ENCODE assay signal across 10 cellular contexts in the genomic region with DNA sequence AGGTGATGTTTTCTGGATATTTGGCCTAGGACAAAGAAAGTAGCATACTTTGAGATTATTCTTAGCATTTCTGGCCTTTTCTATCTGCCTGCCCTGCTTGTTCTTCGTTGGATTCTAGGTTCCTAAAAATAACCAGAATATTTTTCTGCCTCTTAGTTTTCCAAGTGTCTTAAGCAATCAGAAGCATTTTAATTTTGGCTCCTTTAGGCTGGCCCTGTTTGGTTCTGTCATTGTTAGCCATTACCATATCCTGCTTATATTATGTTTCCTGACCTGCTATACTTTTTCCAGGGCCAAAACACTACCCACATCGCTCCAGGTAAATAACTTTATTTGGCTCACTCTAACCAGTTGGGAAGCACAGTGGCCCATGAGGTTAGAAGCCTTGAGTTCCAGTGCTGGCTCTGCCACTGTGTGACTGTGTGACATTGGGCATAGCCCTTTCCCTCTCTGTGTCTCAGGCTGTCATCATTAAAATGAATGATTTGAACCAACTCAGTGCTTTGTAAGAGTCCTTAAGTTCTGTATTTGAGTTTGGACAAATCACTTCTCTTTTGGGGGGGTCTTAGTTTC.
DNase-seq lines count a peak whose midpoint lies in the region; ATAC-seq, FAIRE-seq and TF ChIP-seq lines count a peak whose summit lies in the region.
"Had no signal": no experiment of that assay in that cellular context is flagged by ENCODE, and none has a peak within 500 bp of the region (broad histone marks: within the 10 kb centered on the region; RNA-seq: fewer than 3 reads in every experiment).

No MANE protein-coding gene starts in this region.

- 0 out of 2 replicates have a peak, but pooled peaks cover 2% of the 10 kb centered on the region for H4K20me1 ChIP-seq in GM12878 (ENCODE audit: control insufficient read depth, insufficient read depth)

- POLR2A ChIA-PET in GM12878 (lab: Charles Lee), result no interaction called here

- no peak for TF ChIP-seq RAD21 in GM12878 (IDR thresholded peaks at IDR 0.05; ENCODE audit: insufficient read depth, low read depth, low read length)

- H3K4me3 Mint-ChIP-seq in activated naive CD4-positive, alpha-beta T cell treated with anti-CD3 and anti-CD28 coated beads, Interleukin-2, amount 50 U/mL, for 24 hours, result peak overlapping the region; percentile 56

- in situ Hi-C loops in GM12878 (cut with MboI), result no loop called here

- peaks cover 11% of the 10 kb centered on the region for H3K36me3 Mint-ChIP-seq in activated naive CD4-positive, alpha-beta T cell treated with anti-CD3 and anti-CD28 coated beads, Interleukin-2, amount 50 U/mL, for 24 hours

- H3K27me3 ChIP-seq in GM12878 (replicated peaks in 1 of 2; ENCODE audit: control insufficient read depth in 2 of 2, insufficient read depth in 2 of 2, low read length in 1 of 2), result no peaks in the 10 kb centered on the region
- no peaks in the 10 kb centered on the region for H3K27me3 ChIP-seq in muscle layer of duodenum (ENCODE audit: low read depth, low read length)

- H3K4me3 ChIP-seq in GM12878 (no peak overlapping the region), muscle layer of duodenum (ENCODE audit: low read depth in 1 of 2, low read length in 2 of 2) (peak overlapping the region; percentile 6 to 19), urinary bladder (ENCODE audit: low read depth, low read length) (no peak overlapping the region)

- H3K9me3 ChIP-seq in GM12878 (replicated peaks; ENCODE audit: control insufficient read depth, insufficient read depth, low read length), result peaks cover 2% of the 10 kb centered on the region; the same call in 1 of the 3 replicates
- no peaks in the 10 kb centered on the region for H3K9me3 ChIP-seq in muscle layer of duodenum (ENCODE audit: control insufficient read depth in 1 of 2, low read length in 2 of 2)

- no peak overlapping the region for H2AFZ ChIP-seq in GM12878 (ENCODE audit: control insufficient read depth, low read depth, low read length)

- H3K4me1 ChIP-seq in GM12878 (ENCODE audit: control insufficient read depth, insufficient read depth, low read length), result peaks cover 59% of the 10 kb centered on the region
- peaks cover 42 to 50% of the 10 kb centered on the region in 2 donors for H3K4me1 ChIP-seq in muscle layer of duodenum (ENCODE audit: control insufficient read depth in 1 of 2, insufficient read depth in 2 of 2, low read length in 2 of 2)
- peaks cover 9% of the 10 kb centered on the region for H3K4me1 ChIP-seq in urinary bladder (ENCODE audit: insufficient read depth)

- H3K27me3 Mint-ChIP-seq in activated naive CD4-positive, alpha-beta T cell treated with anti-CD3 and anti-CD28 coated beads, Interleukin-2, amount 50 U/mL, for 24 hours, result no peaks in the 10 kb centered on the region

- no peak for DNase-seq in activated naive CD4-positive, alpha-beta T cell treated with Interleukin-2 at 50 U/mL for 16 hours
- DNase-seq in GM12878 (ENCODE audit: low read depth, low spot score), result no peak
- no peak for DNase-seq in C1 segment of cervical spinal cord (lab: John Stamatoyannopoulos, UW)
- no peak for DNase-seq in H4 (ENCODE audit: low spot score)
- no peak for DNase-seq in COLO829 (ENCODE audit: low spot score)
- DNase-seq: NCI-H748 treated with DMSO at 0.1 percent for 48 hours had no signal

- no peak overlapping the region for H3K9ac ChIP-seq in GM12878 (ENCODE audit: control insufficient read depth, insufficient read depth, low read length)

- peak overlapping the region; percentile 95 for H3K27ac Mint-ChIP-seq in activated naive CD4-positive, alpha-beta T cell treated with anti-CD3 and anti-CD28 coated beads, Interleukin-2, amount 50 U/mL, for 24 hours

- 95% methylated on average over 2 of the region's 2 CpGs for WGBS in GM12878 (ENCODE audit: insufficient coverage, insufficient replicate concordance, low lambda C conversion rate, missing lambda C conversion rate)
- WGBS in urinary bladder, result 29% methylated on average over 2 of the region's 2 CpGs

- RAD21 ChIA-PET in GM12878 (lab: Charles Lee; ENCODE audit: unreplicated experiment), result interaction anchor here (1.0 to 3.1 kb wide), 6 partner anchors 12 to 105 kb away, joined by 3 to 16 read pairs (median 6); partner anchors contain the start of gene STIM1

- no peak for TF ChIP-seq POLR2A in GM12878 (IDR thresholded peaks at IDR 0.05; ENCODE audit: low read depth, low read length)

- H3K9me3 Mint-ChIP-seq in activated naive CD4-positive, alpha-beta T cell treated with anti-CD3 and anti-CD28 coated beads, Interleukin-2, amount 50 U/mL, for 24 hours, result no peaks in the 10 kb centered on the region

- peaks cover 28% of the 10 kb centered on the region for H3K79me2 ChIP-seq in GM12878 (ENCODE audit: control insufficient read depth, insufficient read depth, low read length)

- TF ChIP-seq CTCF in GM12878 (IDR thresholded peaks at IDR 0.05 in 2 of 3, conservative IDR thresholded peaks at IDR 0.05 in 1 of 3; ENCODE audit: control insufficient read depth in 2 of 3, extremely low read depth in 1 of 3, insufficient read depth in 1 of 3, low read depth in 3 of 3, low read length in 3 of 3), result no peak

- H3K27ac ChIP-seq in GM12878 (ENCODE audit: control insufficient read depth, insufficient read depth) (peak overlapping the region; percentile 51; the same call in 1 of the 2 replicates), muscle layer of duodenum (ENCODE audit: low read length) (peak overlapping the region; percentile 92), urinary bladder (ENCODE audit: low read depth) (peak overlapping the region; percentile 84)

- SMC1A ChIA-PET in GM12878 (lab: Charles Lee; ENCODE audit: uncharacterized antibody, unreplicated experiment), result interaction anchor here (0.9 to 6.9 kb wide), 9 partner anchors 19 to 111 kb away, joined by 3 to 41 read pairs (median 4); partner anchors contain the start of gene STIM1

- intact Hi-C loops in GM12878 (cut with micrococcal nuclease; ENCODE audit: unreplicated experiment), result no loop called here

- H3K4me1 Mint-ChIP-seq in activated naive CD4-positive, alpha-beta T cell treated with anti-CD3 and anti-CD28 coated beads, Interleukin-2, amount 50 U/mL, for 24 hours, result peaks cover 95% of the 10 kb centered on the region

- H3K36me3 ChIP-seq in GM12878 (ENCODE audit: control insufficient read depth in 2 of 2, insufficient read depth in 2 of 2, low read length in 1 of 2) (no peaks in the 10 kb centered on the region; a peak in 1 of 4 replicates), muscle layer of duodenum (ENCODE audit: control insufficient read depth in 1 of 2, insufficient read depth in 2 of 2, low read length in 2 of 2) (no peaks in the 10 kb centered on the region), urinary bladder (ENCODE audit: insufficient read depth) (no peaks in the 10 kb centered on the region)

- H3K4me2 ChIP-seq in GM12878 (ENCODE audit: control insufficient read depth, insufficient read depth), result no peak overlapping the region

- TF ChIP-seq EP300 in GM12878 (IDR thresholded peaks at IDR 0.05; ENCODE audit: borderline replicate concordance in 1 of 2, control insufficient read depth in 1 of 2, low read depth in 2 of 2, low read length in 2 of 2), result no peak

- BruUV-seq in GM12878 (replicated peaks; lab: Mats Ljungman, UMichigan), result no TSS peak

- peak; percentile 13; the same call in 2 of the 3 replicates for ATAC-seq in GM12878

- FAIRE-seq in GM12878 (lab: Jason Lieb, UNC), result no peak
- FAIRE-seq: colon had no signal

- CTCF ChIA-PET in GM12878 (lab: Yijun Ruan, JAX), result interaction anchor here (2.2 kb wide), 2 partner anchors 9 to 92 kb away, joined by 8 to 15 read pairs; partner anchors contain the start of gene STIM1

TF ChIP-seq in GM12878, 131 proteins besides CTCF, POLR2A, EP300 and RAD21 (continues in another document):
- TF ChIP-seq PAX8 (IDR thresholded peaks at IDR 0.05) (no peak), REST (IDR thresholded peaks at IDR 0.05; ENCODE audit: low read depth, low read length) (no peak), YY1 (IDR thresholded peaks at IDR 0.05; ENCODE audit: low read depth, low read length) (no peak), HDAC2 (IDR thresholded peaks at IDR 0.05) (no peak), ASH2L (IDR thresholded peaks at IDR 0.05; ENCODE audit: borderline replicate concordance, low read depth) (no peak), NFYA (IDR thresholded peaks at IDR 0.05; ENCODE audit: borderline replicate concordance, low read depth, low read length) (no peak), RELB (IDR thresholded peaks at IDR 0.05; ENCODE audit: low read depth) (no peak)

Comparison
In these comparisons a context has a peak if more than half of its experiments do, and no peak if none do; other contexts are left out.
1. H3K4me3 ChIP-seq: peak in muscle layer of duodenum (2 of 2); none in GM12878 (single experiment) and urinary bladder (single experiment).
2. Peak in every context shown above with its lines, with median percentiles within 50 percentile points of each other: H3K27ac ChIP-seq.